In genomic region chr1:2808831-2809605, GRCh38 we compare ENCODE assay signal across 1 cellular context.
TF ChIP-seq lines count a peak whose summit lies in the region.

No MANE protein-coding gene starts in this region.

TF ChIP-seq in HepG2, 621 proteins besides CTCF, POLR2A, EP300 and RAD21:
- no peak for TF ChIP-seq ZNF407 (CRISPR knock-in tag; IDR thresholded peaks at IDR 0.05; ENCODE audit: not compliant biosample characterization)
- 0 out of 2 replicates have a peak, but pooled peaks have one; percentile 58 for TF ChIP-seq HNRNPL (IDR thresholded peaks at IDR 0.05; ENCODE audit: low read depth, low read length)
- no peak for TF ChIP-seq PPARG (CRISPR knock-in tag; conservative IDR thresholded peaks at IDR 0.05)
- no peak for TF ChIP-seq ZNF12 (CRISPR knock-in tag; IDR thresholded peaks at IDR 0.05)
- TF ChIP-seq, protein P1, sequence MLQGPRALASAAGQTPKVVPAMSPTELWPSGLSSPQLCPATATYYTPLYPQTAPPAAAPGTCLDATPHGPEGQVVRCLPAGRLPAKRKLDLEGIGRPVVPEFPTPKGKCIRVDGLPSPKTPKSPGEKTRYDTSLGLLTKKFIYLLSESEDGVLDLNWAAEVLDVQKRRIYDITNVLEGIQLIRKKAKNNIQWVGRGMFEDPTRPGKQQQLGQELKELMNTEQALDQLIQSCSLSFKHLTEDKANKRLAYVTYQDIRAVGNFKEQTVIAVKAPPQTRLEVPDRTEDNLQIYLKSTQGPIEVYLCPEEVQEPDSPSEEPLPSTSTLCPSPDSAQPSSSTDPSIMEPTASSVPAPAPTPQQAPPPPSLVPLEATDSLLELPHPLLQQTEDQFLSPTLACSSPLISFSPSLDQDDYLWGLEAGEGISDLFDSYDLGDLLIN (CRISPR knock-in tag; IDR thresholded peaks at IDR 0.05; ENCODE audit: borderline replicate concordance), result no peak
- no peak for TF ChIP-seq MEIS1 (CRISPR knock-in tag; IDR thresholded peaks at IDR 0.05; ENCODE audit: borderline replicate concordance)
- no peak for TF ChIP-seq SMAD3 (CRISPR knock-in tag; IDR thresholded peaks at IDR 0.05)
